13 cellular contexts compared by ENCODE assay signal in genomic region chr1:38038836-38039235, GRCh38. TPM values are rescaled to one million over a fixed set of nuclear protein-coding genes. Genes with fewer than 3 reads are reported as not detected.
DNase-seq lines count a peak whose midpoint lies in the region; ATAC-seq and TF ChIP-seq lines count a peak whose summit lies in the region.
"Had no signal": no experiment of that assay in that cellular context is flagged by ENCODE, and none has a peak within 500 bp of the region (broad histone marks: within the 10 kb centered on the region; RNA-seq: fewer than 3 reads in every experiment).

No MANE protein-coding gene starts in this region.

- H3K36me3 ChIP-seq in GM23248 (ENCODE audit: low read depth) (no peaks in the 10 kb centered on the region), RWPE2 (ENCODE audit: low read depth) (no peaks in the 10 kb centered on the region)
- H3K36me3 ChIP-seq: lower lobe of right lung, right lobe of liver had no signal

- H2AFZ ChIP-seq in GM23248 = no peak overlapping the region

- in situ Hi-C loops in GM23248 (cut with MboI) = no loop called here

- no peak for TF ChIP-seq CTCF in RWPE2 (IDR thresholded peaks at IDR 0.05; ENCODE audit: poor library complexity, severe bottlenecking)

- no peak overlapping the region for H3K27ac ChIP-seq in GM23248
- no peak overlapping the region for H3K27ac ChIP-seq in RWPE2 (ENCODE audit: poor library complexity, severe bottlenecking)
- H3K27ac ChIP-seq: lower lobe of right lung, right lobe of liver had no signal

- no peak overlapping the region for H3K9ac ChIP-seq in GM23248

- H3K27me3 ChIP-seq in GM23248 (replicated peaks; ENCODE audit: insufficient read depth) (peaks cover 31% of the 10 kb centered on the region), RWPE2 (ENCODE audit: insufficient read depth, poor library complexity, severe bottlenecking) (peaks cover 15% of the 10 kb centered on the region)

- no peaks in the 10 kb centered on the region for H3K79me2 ChIP-seq in GM23248 (ENCODE audit: insufficient read depth)

- H4K20me1 ChIP-seq in GM23248 (ENCODE audit: insufficient read depth) = no peaks in the 10 kb centered on the region

- peak; percentile 80 for ATAC-seq in RWPE2 (ENCODE audit: low read depth)
- ATAC-seq: lower lobe of right lung, right lobe of liver had no signal

- peaks cover 10% of the 10 kb centered on the region; the same call in 1 of the 2 replicates for H3F3A ChIP-seq in GM23248 (ENCODE audit: insufficient read depth)

- peak overlapping the region; percentile 43 for H3K4me2 ChIP-seq in GM23248 (ENCODE audit: unreplicated experiment)

- no peaks in the 10 kb centered on the region for H3K9me2 ChIP-seq in GM23248 (ENCODE audit: insufficient read depth)

- no peaks in the 10 kb centered on the region for H3K9me3 ChIP-seq in GM23248 (ENCODE audit: low read depth)
- no peaks in the 10 kb centered on the region for H3K9me3 ChIP-seq in RWPE2 (ENCODE audit: severe bottlenecking)
- H3K9me3 ChIP-seq: lower lobe of right lung, right lobe of liver had no signal

- H3K4me3 ChIP-seq in GM23248 (no peak overlapping the region), RWPE2 (ENCODE audit: severe bottlenecking) (no peak overlapping the region)
- H3K4me3 ChIP-seq: lower lobe of right lung, right lobe of liver had no signal

- WGBS in GM23248 (ENCODE audit: low coverage in 1 of 2, low lambda C conversion rate in 2 of 2, missing lambda C conversion rate in 2 of 2), 2 experiments = 19 to 26% methylated on average over 10 of the region's 10 CpGs

- DNase-seq in GM23248 (peak; percentile 90), RWPE2 (ENCODE audit: low spot score) (no peak), fibroblast of peridontal ligament (ENCODE audit: extremely low read depth) (peak; percentile 21), stromal cell of bone marrow (ENCODE audit: low read depth) (peak; percentile 57), hippocampal formation (lab: John Stamatoyannopoulos, UW) (no peak), NCI-H2196 treated with DMSO at 0.1 percent for 48 hours (lab: John Stamatoyannopoulos, UW; ENCODE audit: unreplicated experiment) (no peak)
- DNase-seq in central memory CD4-positive, alpha-beta T cell = no peak
- DNase-seq: activated B cell treated with CpG ODN at 0.5 μM for 24 hours; activated naive CD4-positive, alpha-beta T cell treated with anti-CD3 and anti-CD28 coated beads, Interleukin-2, amount 10 ng/mL, durations not matched to agents 7 days and 5 days; COR-L47; lower lobe of right lung; right lobe of liver; stimulated activated naive CD4-positive, alpha-beta T cell treated with Interleukin-2 at 50 U/mL for 16 hours had no signal

- H3K4me1 ChIP-seq in GM23248 (ENCODE audit: insufficient read depth) (peaks cover 12% of the 10 kb centered on the region), RWPE2 (ENCODE audit: insufficient read depth, poor library complexity, severe bottlenecking) (no peaks in the 10 kb centered on the region)
- H3K4me1 ChIP-seq: lower lobe of right lung, right lobe of liver had no signal

RNA-seq across cellular contexts. Expression of gene POU3F1, which starts 7.8 kb away (rescaled TPM):
- not detected in 2 replicates for total RNA-seq in GM23248 (2014; rRNA removed; shearing (Covaris generic))
- polyA plus RNA-seq in GM23248 (2016; fragmentation: Nextera tagmentation; extraction: Ambion mirVana) = not detected in 2 replicates
- total RNA-seq: lower lobe of right lung had no signal

RNA-seq across cellular contexts. Expression of gene UTP11, which starts 26.3 kb away (rescaled TPM):
- total RNA-seq in GM23248 (2014; rRNA removed; shearing (Covaris generic)) = 25.8 and 37.1 TPM in 2 replicates
- polyA plus RNA-seq in GM23248 (2016; fragmentation: Nextera tagmentation; extraction: Ambion mirVana) = 51.0 and 54.3 TPM in 2 replicates

RNA-seq across cellular contexts. Expression of gene FHL3, which starts 33.5 kb away (rescaled TPM):
- 26.9 and 31.7 TPM in 2 replicates for total RNA-seq in GM23248 (2014; rRNA removed; shearing (Covaris generic))
- 44.4 and 48.0 TPM in 2 replicates for polyA plus RNA-seq in GM23248 (2016; fragmentation: Nextera tagmentation; extraction: Ambion mirVana)

RNA-seq across cellular contexts. Expression of gene SF3A3, which starts 49.0 kb away (rescaled TPM):
- total RNA-seq in GM23248 (2014; rRNA removed; shearing (Covaris generic)) = 37.9 and 62.3 TPM in 2 replicates
- polyA plus RNA-seq in GM23248 (2016; fragmentation: Nextera tagmentation; extraction: Ambion mirVana) = 63.4 and 72.3 TPM in 2 replicates

Comparison
In these comparisons a context has a peak if more than half of its experiments do, and no peak if none do; other contexts are left out.
1. DNase-seq: peak in GM23248 (single experiment), fibroblast of peridontal ligament (single experiment) and stromal cell of bone marrow (single experiment); none in RWPE2 (single experiment), hippocampal formation (0 of 2), central memory CD4-positive, alpha-beta T cell (single experiment) and NCI-H2196 treated with DMSO at 0.1 percent for 48 hours (single experiment).